Comparison of ENCODE assay signal across 8 cellular contexts in the genomic region with DNA sequence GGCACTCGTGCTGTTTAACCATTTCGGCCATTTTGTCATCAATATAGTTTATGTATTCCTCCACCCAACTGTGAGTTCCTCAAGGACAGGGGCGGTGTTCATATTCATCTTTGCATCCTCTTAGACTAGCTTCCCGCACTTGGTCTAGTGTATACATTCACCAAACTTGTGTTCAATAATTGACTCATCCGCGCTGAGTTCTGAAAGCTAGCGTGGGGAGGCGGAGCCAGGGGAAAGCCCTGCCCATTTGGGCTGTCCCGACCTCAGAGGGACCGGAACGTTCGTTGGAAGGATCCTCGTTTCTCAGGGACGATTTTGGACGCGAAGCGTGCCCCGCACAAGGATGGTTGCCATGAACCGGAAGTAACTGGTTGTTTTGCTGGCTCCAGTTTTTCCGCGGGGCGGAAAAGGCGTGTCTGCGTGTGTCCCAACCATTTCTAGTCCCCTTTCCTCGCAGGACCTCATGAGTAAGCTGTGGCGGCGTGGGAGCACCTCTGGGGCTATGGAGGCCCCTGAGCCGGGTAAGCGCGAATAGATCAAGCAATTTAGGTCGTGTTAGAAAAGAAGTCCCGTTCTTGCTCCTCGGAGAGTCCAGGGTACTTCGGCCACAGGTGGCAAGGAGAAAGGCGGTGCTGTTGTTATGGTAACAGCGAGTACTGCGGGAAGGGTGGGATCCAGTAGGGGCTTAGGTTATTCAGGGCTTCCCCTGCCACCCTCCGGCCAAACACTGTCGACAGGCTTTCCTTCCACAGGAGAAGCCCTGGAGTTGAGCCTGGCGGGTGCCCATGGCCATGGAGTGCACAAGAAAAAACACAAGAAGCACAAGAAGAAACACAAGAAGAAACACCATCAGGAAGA. TPM values are rescaled to one million over a fixed set of nuclear protein-coding genes. Genes with fewer than 3 reads are reported as not detected.
DNase-seq lines count a peak whose midpoint lies in the region; ATAC-seq and TF ChIP-seq lines count a peak whose summit lies in the region.

A gene (plus strand): TSS at position 434 of the 858 bp plus-strand sequence. CDS start 30 bp downstream, at position 464.

- H3K4me3 ChIP-seq in GM12865 (ENCODE audit: low read depth, low read length), result peak within 1 kb of the TSS; percentile 88
- peak within 1 kb of the TSS; percentile 92 for H3K4me3 ChIP-seq in adipocyte (ENCODE audit: low read length)
- peak within 1 kb of the TSS; percentile 73 for H3K4me3 ChIP-seq in trophoblast cell (ENCODE audit: low read depth, low read length)

- no peak within 1 kb of the TSS for H4K91ac ChIP-seq in trophoblast cell (ENCODE audit: low read depth, low read length)

- no peak within 1 kb of the TSS for H2BK12ac ChIP-seq in trophoblast cell (ENCODE audit: low read length)

- H3K36me3 Mint-ChIP-seq in type B pancreatic cell, result peaks cover 4% of the 10 kb centered on the region

- peak within 1 kb of the TSS; percentile 95 for H3K4me3 Mint-ChIP-seq in type B pancreatic cell

- H3K14ac ChIP-seq in trophoblast cell (ENCODE audit: low read length), result peak within 1 kb of the TSS; percentile 12

- H3K9ac ChIP-seq in adipocyte (ENCODE audit: low read length) (peak within 1 kb of the TSS; percentile 89), trophoblast cell (ENCODE audit: low read length) (peak within 1 kb of the TSS; percentile 74)

- H3K36me3 ChIP-seq in adipocyte (ENCODE audit: control insufficient read depth, insufficient read depth, low read length, severe bottlenecking) (no peaks in the 10 kb centered on the region), trophoblast cell (ENCODE audit: control insufficient read depth in 1 of 2, insufficient read depth in 2 of 2, low read length in 2 of 2) (peaks cover under 1 to 6% of the 10 kb centered on the region in 2 experiments)

- H3K9me3 ChIP-seq in adipocyte (ENCODE audit: control insufficient read depth, low read length), result no peaks in the 10 kb centered on the region
- H3K9me3 ChIP-seq in trophoblast cell (ENCODE audit: insufficient read depth, low read depth, low read length), result no peaks in the 10 kb centered on the region

- peak within 1 kb of the TSS; percentile 92 for H3K27ac Mint-ChIP-seq in type B pancreatic cell

- WGBS in trophoblast cell (ENCODE audit: extremely low coverage, insufficient coverage, insufficient read length), result no CpG with 5 or more reads among the region's 40 CpGs

- H3K79me1 ChIP-seq in trophoblast cell (ENCODE audit: low read length), result peaks cover 13% of the 10 kb centered on the region

- peak within 1 kb of the TSS; percentile 28 for H4K12ac ChIP-seq in trophoblast cell (ENCODE audit: low read depth, low read length)

- peaks cover 18% of the 10 kb centered on the region for H3K27me3 Mint-ChIP-seq in type B pancreatic cell

- H3K79me2 ChIP-seq in trophoblast cell (ENCODE audit: control insufficient read depth, insufficient read depth, low read length, poor library complexity), result peaks cover 10% of the 10 kb centered on the region

- H3K4me1 ChIP-seq in adipocyte (ENCODE audit: control insufficient read depth, insufficient read depth, low read length), result peaks cover 23% of the 10 kb centered on the region
- H3K4me1 ChIP-seq in trophoblast cell (ENCODE audit: control insufficient read depth in 1 of 2, insufficient read depth in 2 of 2, low read length in 2 of 2), result peaks cover 7 to 13% of the 10 kb centered on the region in 2 experiments

- peak within 1 kb of the TSS; percentile 89 for H3K4me2 ChIP-seq in trophoblast cell (ENCODE audit: low read length)

- DNase-seq in GM12865 (ENCODE audit: low read depth), result peak; percentile 99
- peak; percentile 96 for DNase-seq in NCI-H1436 (lab: John Stamatoyannopoulos, UW)
- DNase-seq in T follicular helper cell (ENCODE audit: low read depth), result peak; percentile 94
- peak; percentile 99 for DNase-seq in adipocyte (ENCODE audit: low read depth)
- peak; percentile 95 for DNase-seq in Right ventricle myocardium superior
- peak; percentile 95 to 100 for DNase-seq in trophoblast cell
- DNase-seq in type B pancreatic cell (ENCODE audit: extremely low spot score, unreplicated experiment), result peak; percentile 96

- H2BK5ac ChIP-seq in trophoblast cell (ENCODE audit: low read depth, low read length, poor library complexity), result no peak within 1 kb of the TSS

- peaks cover 29% of the 10 kb centered on the region for H3K4me1 Mint-ChIP-seq in type B pancreatic cell (ENCODE audit: unreplicated experiment)

- H3K23ac ChIP-seq in trophoblast cell (ENCODE audit: low read length), result no peak within 1 kb of the TSS

- H2AFZ ChIP-seq in trophoblast cell (ENCODE audit: insufficient read depth, low read length, poor library complexity), result peak within 1 kb of the TSS; percentile 4

- no peak within 1 kb of the TSS for H3K27ac ChIP-seq in trophoblast cell (ENCODE audit: low read depth, low read length)

- TF ChIP-seq CTCF in GM12865 (IDR thresholded peaks at IDR 0.05; ENCODE audit: insufficient read depth, low read depth, low read length, missing control alignments) (no peak), type B pancreatic cell (conservative IDR thresholded peaks at IDR 0.05) (peak; percentile 29)

- H4K8ac ChIP-seq in trophoblast cell (ENCODE audit: low read depth, low read length), result peak within 1 kb of the TSS; percentile 58

- intact Hi-C loops in Right ventricle myocardium superior (cut with DNase I), result no loop called here

- H3K27me3 ChIP-seq in adipocyte (replicated peaks; ENCODE audit: control insufficient read depth, insufficient read depth, low read length) (no peaks in the 10 kb centered on the region), trophoblast cell (ENCODE audit: insufficient read depth, low read length) (no peaks in the 10 kb centered on the region)

- H3K9me3 Mint-ChIP-seq in type B pancreatic cell, result no peaks in the 10 kb centered on the region

- ATAC-seq in HG02798 (IDR thresholded peaks at IDR 0.05; ENCODE audit: poor library complexity, unreplicated experiment) (peak; percentile 55), Right ventricle myocardium superior (ENCODE audit: poor library complexity) (peak; percentile 74)

- peak within 1 kb of the TSS; percentile 18 for H2BK120ac ChIP-seq in trophoblast cell (ENCODE audit: insufficient read depth, low read length, poor library complexity)

- H3K4ac ChIP-seq in trophoblast cell (ENCODE audit: low read depth, low read length), result peak within 1 kb of the TSS; percentile 24

- no peak within 1 kb of the TSS for H3K18ac ChIP-seq in trophoblast cell (ENCODE audit: low read length)

- H2AK5ac ChIP-seq in trophoblast cell (ENCODE audit: low read length), result peak within 1 kb of the TSS; percentile 11

RNA-seq across cellular contexts. Expression of the gene that starts here (rescaled TPM):
- 19.6 TPM for total RNA-seq in Right ventricle myocardium superior
- polyA plus RNA-seq in trophoblast cell (2013), result 22.8 and 23.3 TPM in 2 replicates
- 30.2 and 40.5 TPM in 2 replicates for total RNA-seq in type B pancreatic cell (ENCODE audit: low replicate concordance)
